ENCODE assay signal across 20 cellular contexts in genomic region chr18:9716375-9716774, GRCh38. TPM values are rescaled to one million over a fixed set of nuclear protein-coding genes. Genes with fewer than 3 reads are reported as not detected.
DNase-seq lines count a peak whose midpoint lies in the region; ATAC-seq, FAIRE-seq and TF ChIP-seq lines count a peak whose summit lies in the region.
"Had no signal": no experiment of that assay in that cellular context is flagged by ENCODE, and none has a peak within 500 bp of the region (broad histone marks: within the 10 kb centered on the region; RNA-seq: fewer than 3 reads in every experiment).

No MANE protein-coding gene starts in this region.

- H3K4me3 Mint-ChIP-seq in natural killer cell treated with Interleukin-12 subunit alpha and Interleukin-12 subunit beta and Interleukin-15 and Interleukin-18, amount 100 ng/mL, for 72 hours, result no peak overlapping the region
- H3K4me3 Mint-ChIP-seq: CD8-positive, alpha-beta T cell had no signal

- no peak for TF ChIP-seq RAD21 in HepG2 (CRISPR knock-in tag; IDR thresholded peaks at IDR 0.05)

- H3K36me3 ChIP-seq in right lobe of liver (no peaks in the 10 kb centered on the region), HepG2 (replicated peaks in 1 of 2; ENCODE audit: control insufficient read depth in 1 of 2, insufficient read depth in 2 of 2, low read length in 2 of 2) (no peaks in the 10 kb centered on the region), adrenal gland (replicated peaks in 1 of 2) (no peaks in the 10 kb centered on the region), neutrophil (peaks cover 8% of the 10 kb centered on the region), HAP-1 (replicated peaks) (no peaks in the 10 kb centered on the region)

- CTCF ChIA-PET in HepG2 (lab: Yijun Ruan, JAX; ENCODE audit: low intra/inter-chr PET ratio, low total read pairs), result no interaction called here

- DNase-seq in right lobe of liver, result peak in 1 of 3 donors; percentile 19
- DNase-seq in HepG2 (ENCODE audit: low spot score), result no peak
- no peak for DNase-seq in adrenal gland
- DNase-seq in natural killer cell treated with Interleukin-12 subunit alpha and Interleukin-12 subunit beta and Interleukin-15 and Interleukin-18, amount 100 ng/mL, for 72 hours (ENCODE audit: low spot score), result no peak
- DNase-seq in DMS 273 (lab: John Stamatoyannopoulos, UW; ENCODE audit: unreplicated experiment), result no peak
- DNase-seq in midbrain (lab: John Stamatoyannopoulos, UW), result no peak
- DNase-seq in HAP-1 (ENCODE audit: low spot score in 2 of 2), result no peak
- DNase-seq: Calu3; CD8-positive, alpha-beta T cell; HCEC 1CT; KBM-7; NCI-H1417; NCI-H187; NCI-H226; NCI-H524; NCI-H82; RPMI8226; SHP77 treated with DMSO at 0.1 percent for 48 hours; SK-N-SH had no signal

- peaks cover 14 to 23% of the 10 kb centered on the region in 2 donors for H3K4me1 Mint-ChIP-seq in natural killer cell treated with Interleukin-12 subunit alpha and Interleukin-12 subunit beta and Interleukin-15 and Interleukin-18, amount 100 ng/mL, for 72 hours (ENCODE audit: low read depth in 2 of 2)

- BruUV-seq in HepG2 (replicated peaks; lab: Mats Ljungman, UMichigan), result no TSS peak

- ATAC-seq in right lobe of liver, result peak; percentile 21 to 35 (median 30)
- ATAC-seq in HepG2, result no peak
- ATAC-seq in natural killer cell treated with Interleukin-12 subunit alpha and Interleukin-12 subunit beta and Interleukin-15 and Interleukin-18, amount 100 ng/mL, for 72 hours, result no peak
- ATAC-seq: CD8-positive, alpha-beta T cell had no signal

- TF ChIP-seq EP300 in HepG2 (IDR thresholded peaks at IDR 0.05; ENCODE audit: low read depth in 2 of 2, low read length in 2 of 2) (no peak), HepG2 (CRISPR knock-in tag; IDR thresholded peaks at IDR 0.05; ENCODE audit: borderline replicate concordance) (no peak)

- no peak overlapping the region for H2AFZ ChIP-seq in HepG2 (ENCODE audit: low read length)

- no peak overlapping the region for H3K27ac Mint-ChIP-seq in natural killer cell treated with Interleukin-12 subunit alpha and Interleukin-12 subunit beta and Interleukin-15 and Interleukin-18, amount 100 ng/mL, for 72 hours
- H3K27ac Mint-ChIP-seq: CD8-positive, alpha-beta T cell had no signal

- POLR2A ChIA-PET in HepG2 (lab: Yijun Ruan, JAX), result no interaction called here

- 47% methylated on average over 5 of the region's 5 CpGs for WGBS in right lobe of liver (ENCODE audit: insufficient coverage, low coverage, low lambda C conversion rate, missing lambda C conversion rate)
- WGBS in HepG2 (ENCODE audit: low lambda C conversion rate), result 43% methylated on average over 5 of the region's 5 CpGs
- WGBS in adrenal gland, 4 donors, result 76 to 94% (median 82%) methylated on average over 5 of the region's 5 CpGs

- no peak overlapping the region for H3K4me2 ChIP-seq in HepG2 (ENCODE audit: low read depth, low read length)
- H3K4me2 ChIP-seq: SK-N-SH had no signal

- H3K79me2 ChIP-seq in HepG2 (ENCODE audit: insufficient read depth, low read length), result no peaks in the 10 kb centered on the region

- FAIRE-seq in HepG2 (lab: Jason Lieb, UNC), result no peak

- H3K27ac ChIP-seq in right lobe of liver, result no peak overlapping the region
- no peak overlapping the region for H3K27ac ChIP-seq in HepG2 (ENCODE audit: extremely low read length, insufficient read depth, low read length)
- H3K27ac ChIP-seq in adrenal gland, result peak overlapping the region in 3 of 5 donors; percentile 19 to 29 (median 21)
- peak overlapping the region; percentile 97 for H3K27ac ChIP-seq in neutrophil

- intact Hi-C loops in right lobe of liver (cut with DNase I), result no loop called here
- intact Hi-C loops in HepG2 (cut with micrococcal nuclease; ENCODE audit: unreplicated experiment), result no loop called here
- intact Hi-C loops in adrenal gland (cut with DNase I), result loop anchor here in 1 of 2 donors (10.0 kb wide), 1 partner anchor 58 kb away; no protein-coding TSS in a partner anchor

- H3K4me1 ChIP-seq in right lobe of liver (no peaks in the 10 kb centered on the region), HepG2 (ENCODE audit: insufficient read depth, low read length) (no peaks in the 10 kb centered on the region), adrenal gland (replicated peaks in 1 of 2) (peaks cover 20 to 55% of the 10 kb centered on the region in 2 donors), neutrophil (ENCODE audit: control insufficient read depth in 1 of 2, insufficient read depth in 1 of 2, low read depth in 1 of 2, low read length in 1 of 2) (peaks cover 63 to 65% of the 10 kb centered on the region in 2 experiments), HAP-1 (peaks cover 4% of the 10 kb centered on the region; the same call in 1 of the 2 replicates)

- no peaks in the 10 kb centered on the region for H3K9me3 Mint-ChIP-seq in natural killer cell treated with Interleukin-12 subunit alpha and Interleukin-12 subunit beta and Interleukin-15 and Interleukin-18, amount 100 ng/mL, for 72 hours
- H3K9me3 Mint-ChIP-seq: CD8-positive, alpha-beta T cell had no signal

- TF ChIP-seq CTCF in right lobe of liver (IDR thresholded peaks at IDR 0.05) (no peak), HepG2 (CRISPR knock-in tag; IDR thresholded peaks at IDR 0.05) (no peak), adrenal gland (IDR thresholded peaks at IDR 0.05) (no peak), neutrophil (IDR thresholded peaks at IDR 0.05) (no peak)

- H3K9ac ChIP-seq in HepG2 (ENCODE audit: insufficient read depth, low read depth, low read length), result no peak overlapping the region
- H3K9ac ChIP-seq: SK-N-SH had no signal

- H4K20me1 ChIP-seq in HepG2 (ENCODE audit: insufficient read depth, low read length), result no peaks in the 10 kb centered on the region

- H3K9me3 ChIP-seq in right lobe of liver (no peaks in the 10 kb centered on the region), HepG2 (ENCODE audit: low read length) (no peaks in the 10 kb centered on the region), adrenal gland (replicated peaks in 1 of 3) (no peaks in the 10 kb centered on the region), neutrophil (no peaks in the 10 kb centered on the region), HAP-1 (no peaks in the 10 kb centered on the region)
- H3K9me3 ChIP-seq: SK-N-SH had no signal

- peaks cover 36 to 73% of the 10 kb centered on the region in 2 donors for H3K27me3 Mint-ChIP-seq in natural killer cell treated with Interleukin-12 subunit alpha and Interleukin-12 subunit beta and Interleukin-15 and Interleukin-18, amount 100 ng/mL, for 72 hours

- in situ Hi-C loops in HepG2 (cut with HindIII; ENCODE audit: extremely low pct_ligation_motif_present, low pct_unique_long_range_greater_than_20kb) (no loop called here), HAP-1 (cut with MboI; ENCODE audit: low sequenced_read_pairs) (no loop called here)

- no peak for TF ChIP-seq POLR2A in right lobe of liver (IDR thresholded peaks at IDR 0.05)
- TF ChIP-seq POLR2A in HepG2 (IDR thresholded peaks at IDR 0.05; ENCODE audit: insufficient read depth in 1 of 2, low read depth in 2 of 2, low read length in 2 of 2), result no peak
- no peak for TF ChIP-seq POLR2A in adrenal gland (IDR thresholded peaks at IDR 0.05)

- H3K4me3 ChIP-seq in right lobe of liver (no peak overlapping the region), HepG2 (replicated peaks in 1 of 3; ENCODE audit: insufficient read depth in 1 of 3, low read depth in 2 of 3, low read length in 3 of 3) (no peak overlapping the region), adrenal gland (no peak overlapping the region), neutrophil (ENCODE audit: low read depth in 1 of 2, low read length in 1 of 2) (peak overlapping the region in 1 of 2 experiments; percentile 25), HAP-1 (no peak overlapping the region)

- no peaks in the 10 kb centered on the region for H3K36me3 Mint-ChIP-seq in natural killer cell treated with Interleukin-12 subunit alpha and Interleukin-12 subunit beta and Interleukin-15 and Interleukin-18, amount 100 ng/mL, for 72 hours
- H3K36me3 Mint-ChIP-seq: CD8-positive, alpha-beta T cell had no signal

- H3K27me3 ChIP-seq in right lobe of liver, result no peaks in the 10 kb centered on the region
- 0 out of 5 replicates have a peak, but pooled peaks cover 0 to 4% of the 10 kb centered on the region in 2 experiments for H3K27me3 ChIP-seq in HepG2 (ENCODE audit: control insufficient read depth in 1 of 2, insufficient read depth in 2 of 2, low read length in 2 of 2)
- H3K27me3 ChIP-seq in adrenal gland, result no peaks in the 10 kb centered on the region
- no peaks in the 10 kb centered on the region for H3K27me3 ChIP-seq in neutrophil
- H3K27me3 ChIP-seq in HAP-1 (ENCODE audit: low read depth), result no peaks in the 10 kb centered on the region

TF ChIP-seq in HepG2, 621 proteins besides CTCF, POLR2A, EP300 and RAD21 (continues in another document):
- TF ChIP-seq SMARCE1 (IDR thresholded peaks at IDR 0.05; ENCODE audit: borderline replicate concordance) (no peak), FOXK1 (CRISPR knock-in tag; IDR thresholded peaks at IDR 0.05; ENCODE audit: borderline replicate concordance, low read depth) (no peak)

RNA-seq across cellular contexts. Expression of gene RAB31, which starts 8.3 kb away (rescaled TPM):
- total RNA-seq in right lobe of liver (10 to 100 TPM in 1 of 6 experiments, 1 to 10 TPM in 5; 3.0 to 14.3 (median 5.4) TPM), HepG2 (2016; rRNA removed; fragmentation: Illumina TruSeq; extraction: Trizol) (1.7 and 3.6 TPM in 2 replicates), adrenal gland (100 to 1,000 TPM; 102 to 365 (median 161) TPM)
- 1.4 and 2.6 TPM in 2 replicates for total RNA-seq in HepG2 (2016; cell fraction: cytosol; rRNA removed; fragmentation: Illumina TruSeq; extraction: Trizol; ENCODE audit: low read depth)
- 2.9 TPM in 2 replicates for total RNA-seq in HepG2 (2016; cell fraction: insoluble cytoplasmic fraction; rRNA removed; fragmentation: Illumina TruSeq; extraction: Trizol)
- 3.1 and 3.4 TPM in 2 replicates for total RNA-seq in HepG2 (2016; cell fraction: membrane; rRNA removed; fragmentation: Illumina TruSeq; extraction: Trizol)
- 1.4 and 2.6 TPM in 2 replicates for total RNA-seq in HepG2 (2016; cell fraction: nucleus; rRNA removed; fragmentation: Illumina TruSeq; extraction: Trizol)
- polyA plus RNA-seq in HepG2 (2011; rRNA removed) (0.73 and 1.1 TPM in 2 replicates), adrenal gland (100 to 1,000 TPM in 1 of 3 donors, 10 to 100 TPM in 2; 46.6 to 130 (median 57.0) TPM)
- 0.24 and 1.2 TPM in 2 replicates for polyA plus RNA-seq in HepG2 (2011; cell fraction: cytosol; rRNA removed)
- 8.7 and 12.9 TPM in 2 replicates for polyA plus RNA-seq in HepG2 (2011; cell fraction: nucleus; rRNA removed)
- 0.38 and 2.1 TPM in 2 replicates for polyA plus RNA-seq in HepG2 (2012)
- polyA plus RNA-seq in HepG2 (2016; cell fraction: cytosol; fragmentation: Illumina TruSeq; extraction: Trizol; ENCODE audit: low read depth), result 4.4 and 5.7 TPM in 2 replicates
- 3.7 TPM in 2 replicates for polyA plus RNA-seq in HepG2 (2016; cell fraction: insoluble cytoplasmic fraction; fragmentation: Illumina TruSeq; extraction: Trizol; ENCODE audit: low read depth)
- polyA plus RNA-seq in HepG2 (2016; cell fraction: membrane; fragmentation: Illumina TruSeq; extraction: Trizol; ENCODE audit: low read depth), result 2.6 and 3.5 TPM in 2 replicates
- 2.9 and 3.0 TPM in 2 replicates for polyA plus RNA-seq in HepG2 (2016; cell fraction: nucleus; fragmentation: Illumina TruSeq; extraction: Trizol; ENCODE audit: insufficient read depth, low read depth)
- polyA minus RNA-seq in HepG2 (2011; rRNA and poly(A)+ RNA removed; ENCODE audit: low replicate concordance), result 1.9 and 153 TPM in 2 replicates
- 2.8 and 4.2 TPM in 2 replicates for polyA minus RNA-seq in HepG2 (2011; cell fraction: cytosol; rRNA and poly(A)+ RNA removed)
- polyA minus RNA-seq in HepG2 (2011; cell fraction: nucleus; rRNA and poly(A)+ RNA removed), result 5.3 and 5.5 TPM in 2 replicates
- 1 to 10 TPM; 1.7 to 6.9 TPM for total RNA-seq in natural killer cell treated with Interleukin-12 subunit alpha and Interleukin-12 subunit beta and Interleukin-15 and Interleukin-18, amount 100 ng/mL, for 72 hours

Comparison
In these comparisons a context has a peak if more than half of its experiments do, and no peak if none do; other contexts are left out.
1. ATAC-seq: peak in right lobe of liver (4 of 4); none in HepG2 (single experiment) and natural killer cell treated with Interleukin-12 subunit alpha and Interleukin-12 subunit beta and Interleukin-15 and Interleukin-18, amount 100 ng/mL, for 72 hours (0 of 2).
2. H3K27ac ChIP-seq: peak in adrenal gland (3 of 5) and neutrophil (single experiment); none in right lobe of liver (0 of 3) and HepG2 (single experiment).
3. RNA of gene RAB31, which starts 8.3 kb away (total RNA-seq): 102 to 365 TPM in adrenal gland; 1.7 to 6.9 TPM in natural killer cell treated with Interleukin-12 subunit alpha and Interleukin-12 subunit beta and Interleukin-15 and Interleukin-18, amount 100 ng/mL, for 72 hours, 3.0 to 14.3 TPM in right lobe of liver and 1.4 to 3.6 TPM in HepG2; every median in the first group is over 4 times any median in the second.